ENCODE assay signal across 25 cellular contexts in the genomic region with DNA sequence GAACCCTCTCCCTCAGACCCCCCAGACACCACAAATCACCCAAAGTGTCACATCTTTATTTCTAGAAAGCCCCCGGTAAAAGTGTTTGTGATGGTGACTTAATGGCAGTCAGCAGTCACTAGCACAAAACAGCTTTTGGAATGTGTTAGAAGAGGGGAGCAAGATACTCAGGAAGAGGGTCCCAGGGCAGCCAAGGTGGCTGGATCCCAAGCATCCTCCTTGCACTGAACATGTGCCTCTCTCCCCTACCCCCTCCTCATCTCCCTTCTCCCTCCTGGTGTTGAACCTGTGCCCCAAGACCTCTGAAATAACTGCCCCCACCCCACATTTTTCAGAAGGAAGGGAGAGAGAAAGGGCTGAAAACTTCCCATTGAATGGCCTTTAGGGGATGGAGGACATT.
"Had no signal": no experiment of that assay in that cellular context is flagged by ENCODE, and none has a peak within 500 bp of the region (broad histone marks: within the 10 kb centered on the region; RNA-seq: fewer than 3 reads in every experiment).

No MANE protein-coding gene starts in this region.

- H3K36me3 ChIP-seq: brain microvascular endothelial cell, cardiac muscle cell had no signal

- DNase-seq: activated B cell treated with CpG ODN at 0.5 μM for 24 hours; activated CD4-positive, alpha-beta T cell treated with anti-CD3 and anti-CD28 coated beads for 1 hour; activated CD4-positive, alpha-beta T cell treated with anti-CD3 and anti-CD28 coated beads, Interleukin-2, amount 10 ng/mL, durations not matched to agents 24 days and 14 days; activated CD4-positive, alpha-beta T cell treated with anti-CD3 and anti-CD28 coated beads, Interleukin-2, amount 50 U/mL, for 48 hours; activated gamma-delta T cell; activated naive CD4-positive, alpha-beta T cell treated with anti-CD3 and anti-CD28 coated beads for 36 hours; activated T-cell treated with anti-CD3 and anti-CD28 coated beads, Interleukin-2, amount 50 U/mL, for 4 hours; amygdala; brain microvascular endothelial cell; Karpas-422; MM.1S; NCI-H1105; NCI-H1436; NCI-H187; NCI-H2081 treated with DMSO at 0.1 percent for 48 hours; NCI-H446; NCI-H524; PC-3; SIG-M5; T-cell; T-helper 2 cell; T1000 had no signal

- H3K27me3 ChIP-seq: cardiac muscle cell had no signal

- ATAC-seq: activated T-cell treated with anti-CD3 and anti-CD28 coated beads, Interleukin-2, amount 50 U/mL, for 4 hours; activated T-helper 17 cell treated with anti-CD3 and anti-CD28 coated beads, Interleukin-2, amount 50 U/mL, for 72 hours; K562; PC-3 had no signal

- H3K4me3 ChIP-seq: cardiac muscle cell, K562 had no signal

- H3K27ac ChIP-seq: brain microvascular endothelial cell, cardiac muscle cell had no signal
